Comparison of ENCODE assay signal across 1 cellular context in genomic region chr7:43308913-43309789, GRCh38.
TF ChIP-seq lines count a peak whose summit lies in the region.

No MANE protein-coding gene starts in this region.

TF ChIP-seq in GM12878, 131 proteins besides CTCF, POLR2A, EP300 and RAD21 (continued from another document and continues in another):
- TF ChIP-seq ZBTB11 (CRISPR knock-in tag; IDR thresholded peaks at IDR 0.05) (no peak), NFYA (IDR thresholded peaks at IDR 0.05; ENCODE audit: borderline replicate concordance, low read depth, low read length) (no peak), RB1 (IDR thresholded peaks at IDR 0.05; ENCODE audit: borderline replicate concordance) (no peak), GATAD2B (conservative IDR thresholded peaks at IDR 0.05; ENCODE audit: low read depth) (peak; percentile 46; the same call in 1 of the 2 replicates), SUPT20H (IDR thresholded peaks at IDR 0.05; ENCODE audit: borderline replicate concordance, control insufficient read depth, low read depth, low read length) (no peak), TAF1 (IDR thresholded peaks at IDR 0.05; ENCODE audit: borderline replicate concordance, low read depth, low read length) (no peak), BACH1 (IDR thresholded peaks at IDR 0.05; ENCODE audit: borderline replicate concordance) (peak; percentile 49; the same call in 1 of the 2 replicates), SKIL (IDR thresholded peaks at IDR 0.05; ENCODE audit: low read depth, poor library complexity, severe bottlenecking) (peak; percentile 64), E2F8 (IDR thresholded peaks at IDR 0.05; ENCODE audit: low read depth, partially characterized antibody) (no peak), JUND (IDR thresholded peaks at IDR 0.05; ENCODE audit: low read depth, low read length) (no peak), TCF7 (IDR thresholded peaks at IDR 0.05; ENCODE audit: borderline replicate concordance) (no peak), SIN3A (IDR thresholded peaks at IDR 0.05; ENCODE audit: low read depth, low read length) (no peak), MTA3 (IDR thresholded peaks at IDR 0.05; ENCODE audit: borderline replicate concordance, low read length) (no peak), HDAC6 (IDR thresholded peaks at IDR 0.05; ENCODE audit: unreplicated experiment) (no peak), ZNF687 (IDR thresholded peaks at IDR 0.05) (no peak; the same call in 1 of the 2 replicates), POLR2AphosphoS5 (IDR thresholded peaks at IDR 0.05; ENCODE audit: low read length) (no peak; the same call in 1 of the 2 replicates), NBN (IDR thresholded peaks at IDR 0.05) (peak; percentile 88; the same call in 1 of the 2 replicates), ZBED1 (IDR thresholded peaks at IDR 0.05; ENCODE audit: borderline replicate concordance) (no peak; the same call in 1 of the 2 replicates), NKRF (conservative IDR thresholded peaks at IDR 0.05) (no peak), ZBTB40 (IDR thresholded peaks at IDR 0.05; ENCODE audit: borderline replicate concordance) (no peak), CREB1 (IDR thresholded peaks at IDR 0.05; ENCODE audit: low read depth) (0 out of 2 replicates have a peak, but pooled peaks have one; percentile 41), HDGF (IDR thresholded peaks at IDR 0.05) (no peak), EGR1 (IDR thresholded peaks at IDR 0.05; ENCODE audit: borderline replicate concordance in 1 of 2, low read depth in 2 of 2, low read length in 2 of 2) (no peak), ZNF274 (IDR thresholded peaks at IDR 0.05; ENCODE audit: insufficient read depth, insufficient read length) (no peak), TBL1XR1 (IDR thresholded peaks at IDR 0.05; ENCODE audit: low read depth, low read length) (no peak), USF1 (IDR thresholded peaks at IDR 0.05; ENCODE audit: borderline replicate concordance, extremely low read length, insufficient read depth, low read depth, low read length) (no peak), ZBTB4 (CRISPR knock-in tag; IDR thresholded peaks at IDR 0.05) (no peak), IRF5 (IDR thresholded peaks at IDR 0.05; ENCODE audit: borderline replicate concordance) (no peak)
